In genomic region chr2:104043864-104044263, GRCh38 we compare ENCODE assay signal across 16 cellular contexts.
A peak's percentile ranks its signal among the peaks of the same experiment; 100 is the strongest.
DNase-seq lines count a peak whose midpoint lies in the region; ATAC-seq and TF ChIP-seq lines count a peak whose summit lies in the region.
"Had no signal": no experiment of that assay in that cellular context is flagged by ENCODE, and none has a peak within 500 bp of the region (broad histone marks: within the 10 kb centered on the region; RNA-seq: fewer than 3 reads in every experiment).

No MANE protein-coding gene starts in this region.

- H3K9ac ChIP-seq in MM.1S (ENCODE audit: low read length) (peak overlapping the region; percentile 50; the same call in 1 of the 2 replicates), colonic mucosa (ENCODE audit: low read depth in 2 of 2, low read length in 2 of 2) (no peak overlapping the region), Karpas-422 (ENCODE audit: low read length) (no peak overlapping the region)

- H3K4me1 Mint-ChIP-seq in Caco-2 (ENCODE audit: low read depth, unreplicated experiment): no peaks in the 10 kb centered on the region
- H3K4me1 Mint-ChIP-seq in glutamatergic neuron (ENCODE audit: low read depth, unreplicated experiment): peaks cover 5% of the 10 kb centered on the region
- H3K4me1 Mint-ChIP-seq: activated CD4-positive, alpha-beta T cell treated with anti-CD3 and anti-CD28 coated beads, Interleukin-2, amount 10 ng/mL, durations not matched to agents 24 days and 14 days; central memory CD8-positive, alpha-beta T cell had no signal

- BruUV-seq in Caco-2 (replicated peaks; lab: Mats Ljungman, UMichigan) (no TSS peak), OCI-LY7 (replicated peaks; lab: Mats Ljungman, UMichigan) (no TSS peak)

- H3K4me1 ChIP-seq in Caco-2 (no peaks in the 10 kb centered on the region), MM.1S (ENCODE audit: low read length) (peaks cover 23% of the 10 kb centered on the region), OCI-LY7 (ENCODE audit: insufficient read depth, low read length, poor library complexity, severe bottlenecking) (no peaks in the 10 kb centered on the region), left lung (no peaks in the 10 kb centered on the region), colonic mucosa (no peaks in the 10 kb centered on the region), Karpas-422 (ENCODE audit: low read length) (no peaks in the 10 kb centered on the region)

- H3K27ac ChIP-seq in MM.1S (ENCODE audit: low read length): peak overlapping the region; percentile 51; the same call in 1 of the 2 replicates
- H3K27ac ChIP-seq in OCI-LY7 (ENCODE audit: low read depth, low read length, poor library complexity, severe bottlenecking): no peak overlapping the region
- H3K27ac ChIP-seq in left lung: no peak overlapping the region
- H3K27ac ChIP-seq in colonic mucosa: no peak overlapping the region
- no peak overlapping the region for H3K27ac ChIP-seq in Karpas-422 (ENCODE audit: low read length)

- H3K36me3 ChIP-seq in Caco-2 (ENCODE audit: control insufficient read depth, insufficient read depth, low read length): no peaks in the 10 kb centered on the region
- no peaks in the 10 kb centered on the region for H3K36me3 ChIP-seq in MM.1S (replicated peaks; ENCODE audit: insufficient read depth, low read length)
- H3K36me3 ChIP-seq in OCI-LY7 (ENCODE audit: insufficient read depth, low read length): no peaks in the 10 kb centered on the region
- H3K36me3 ChIP-seq in left lung: no peaks in the 10 kb centered on the region
- no peaks in the 10 kb centered on the region for H3K36me3 ChIP-seq in colonic mucosa
- H3K36me3 ChIP-seq in Karpas-422 (ENCODE audit: insufficient read depth, low read length): no peaks in the 10 kb centered on the region

- no peaks in the 10 kb centered on the region for H3K79me2 ChIP-seq in MM.1S (ENCODE audit: low read length)
- H3K79me2 ChIP-seq in OCI-LY7 (ENCODE audit: insufficient read depth, low read depth, low read length): no peaks in the 10 kb centered on the region
- no peaks in the 10 kb centered on the region for H3K79me2 ChIP-seq in Karpas-422 (ENCODE audit: low read length)

- H3K4me3 Mint-ChIP-seq in Caco-2 (ENCODE audit: unreplicated experiment): peak overlapping the region; percentile 16
- H3K4me3 Mint-ChIP-seq in glutamatergic neuron (ENCODE audit: unreplicated experiment): no peak overlapping the region
- H3K4me3 Mint-ChIP-seq: activated CD4-positive, alpha-beta T cell treated with anti-CD3 and anti-CD28 coated beads, Interleukin-2, amount 10 ng/mL, durations not matched to agents 24 days and 14 days; activated T-cell treated with anti-CD3 and anti-CD28 coated beads, Interleukin-2, amount 50 U/mL, for 72 hours; central memory CD8-positive, alpha-beta T cell had no signal

- no peaks in the 10 kb centered on the region for H3K9me3 ChIP-seq in Caco-2
- H3K9me3 ChIP-seq in MM.1S (replicated peaks; ENCODE audit: insufficient read depth, low read length): no peaks in the 10 kb centered on the region
- H3K9me3 ChIP-seq in OCI-LY7 (ENCODE audit: low read length): no peaks in the 10 kb centered on the region
- no peaks in the 10 kb centered on the region for H3K9me3 ChIP-seq in left lung
- H3K9me3 ChIP-seq in colonic mucosa: no peaks in the 10 kb centered on the region
- H3K9me3 ChIP-seq in Karpas-422 (ENCODE audit: low read length): 0 out of 2 replicates have a peak, but pooled peaks cover 3% of the 10 kb centered on the region

- no peaks in the 10 kb centered on the region for H3K9me2 ChIP-seq in MM.1S (replicated peaks; ENCODE audit: insufficient read depth, low read length)
- no peaks in the 10 kb centered on the region for H3K9me2 ChIP-seq in OCI-LY7 (ENCODE audit: insufficient read depth, low read length)
- no peaks in the 10 kb centered on the region for H3K9me2 ChIP-seq in Karpas-422 (replicated peaks; ENCODE audit: insufficient read depth, low read length)

- H4K20me1 ChIP-seq in MM.1S (ENCODE audit: insufficient read depth, low read length): no peaks in the 10 kb centered on the region
- no peaks in the 10 kb centered on the region for H4K20me1 ChIP-seq in OCI-LY7 (ENCODE audit: insufficient read depth, low read length)
- H4K20me1 ChIP-seq in Karpas-422 (ENCODE audit: insufficient read depth, low read depth, low read length): no peaks in the 10 kb centered on the region

- H3K4me2 ChIP-seq in MM.1S (ENCODE audit: low read depth, low read length): peak overlapping the region; percentile 61
- peak overlapping the region; percentile 46; the same call in 1 of the 2 replicates for H3K4me2 ChIP-seq in OCI-LY7 (ENCODE audit: low read length)
- H3K4me2 ChIP-seq in Karpas-422 (ENCODE audit: low read depth, low read length, poor library complexity, severe bottlenecking): no peak overlapping the region

- H3F3A ChIP-seq in MM.1S (ENCODE audit: insufficient read depth, low read length): peaks cover 23% of the 10 kb centered on the region

- peak in 1 of 2 experiments; percentile 16 for DNase-seq in Caco-2
- peak; percentile 87 for DNase-seq in MM.1S
- peak; percentile 21 for DNase-seq in OCI-LY7 (ENCODE audit: low spot score)
- peak in 1 of 2 donors; percentile 34 for DNase-seq in left lung
- no peak for DNase-seq in colonic mucosa
- no peak for DNase-seq in glutamatergic neuron
- DNase-seq in Karpas-422: no peak
- DNase-seq: activated CD4-positive, alpha-beta T cell treated with anti-CD3 and anti-CD28 coated beads, Interleukin-2, amount 10 ng/mL, durations not matched to agents 24 days and 14 days; activated T-cell treated with anti-CD3 and anti-CD28 coated beads, Interleukin-2, amount 50 U/mL, for 72 hours; Calu3; Kasumi-1; NCI-H2029 had no signal

- peaks cover 3% of the 10 kb centered on the region for H3K27me3 Mint-ChIP-seq in Caco-2 (ENCODE audit: insufficient read depth, unreplicated experiment)
- H3K27me3 Mint-ChIP-seq in glutamatergic neuron (ENCODE audit: unreplicated experiment): no peaks in the 10 kb centered on the region
- H3K27me3 Mint-ChIP-seq: activated CD4-positive, alpha-beta T cell treated with anti-CD3 and anti-CD28 coated beads, Interleukin-2, amount 10 ng/mL, durations not matched to agents 24 days and 14 days; central memory CD8-positive, alpha-beta T cell had no signal

- H3K27ac Mint-ChIP-seq in Caco-2 (ENCODE audit: unreplicated experiment) (no peak overlapping the region), glutamatergic neuron (ENCODE audit: unreplicated experiment) (no peak overlapping the region)
- H3K27ac Mint-ChIP-seq: activated CD4-positive, alpha-beta T cell treated with anti-CD3 and anti-CD28 coated beads, Interleukin-2, amount 10 ng/mL, durations not matched to agents 24 days and 14 days; activated T-cell treated with anti-CD3 and anti-CD28 coated beads, Interleukin-2, amount 50 U/mL, for 72 hours; nephron had no signal

- ATAC-seq in left lung (peak; percentile 96), GM18511 (IDR thresholded peaks at IDR 0.05; ENCODE audit: unreplicated experiment) (no peak)
- ATAC-seq: activated T-cell treated with anti-CD3 and anti-CD28 coated beads, Interleukin-2, amount 50 U/mL, for 72 hours had no signal

- CTCF ChIA-PET in Caco-2 (lab: Charles Lee): no interaction called here
- CTCF ChIA-PET in OCI-LY7 (lab: Charles Lee; ENCODE audit: unreplicated experiment): no interaction called here

- intact Hi-C loops in Caco-2 (cut with micrococcal nuclease; ENCODE audit: unreplicated experiment) (no loop called here), OCI-LY7 (cut with micrococcal nuclease; ENCODE audit: unreplicated experiment) (no loop called here), left lung (cut with DNase I) (no loop called here), colonic mucosa (cut with DNase I) (no loop called here)

- no peak overlapping the region for H3K4me3 ChIP-seq in Caco-2 (ENCODE audit: low read depth, low read length)
- peak overlapping the region; percentile 47 for H3K4me3 ChIP-seq in MM.1S (ENCODE audit: low read length)
- H3K4me3 ChIP-seq in OCI-LY7 (ENCODE audit: low read depth, low read length, poor library complexity, severe bottlenecking): no peak overlapping the region
- no peak overlapping the region for H3K4me3 ChIP-seq in left lung
- H3K4me3 ChIP-seq in colonic mucosa: no peak overlapping the region
- no peak overlapping the region for H3K4me3 ChIP-seq in Karpas-422 (ENCODE audit: low read length)
- H3K4me3 ChIP-seq: lung had no signal

- H3K27me3 ChIP-seq in Caco-2 (replicated peaks; ENCODE audit: control insufficient read depth, insufficient read depth, low read length) (no peaks in the 10 kb centered on the region), MM.1S (replicated peaks; ENCODE audit: insufficient read depth, low read length) (no peaks in the 10 kb centered on the region), left lung (no peaks in the 10 kb centered on the region), colonic mucosa (no peaks in the 10 kb centered on the region), Karpas-422 (ENCODE audit: low read length) (no peaks in the 10 kb centered on the region)

- peak in 1 of 2 experiments; percentile 0 for TF ChIP-seq CTCF in Caco-2 (IDR thresholded peaks at IDR 0.05; ENCODE audit: insufficient read depth in 1 of 2, low read depth in 1 of 2, low read length in 1 of 2, severe bottlenecking in 1 of 2, unreplicated experiment in 1 of 2)
- TF ChIP-seq CTCF in MM.1S (IDR thresholded peaks at IDR 0.05; ENCODE audit: low read length): peak; percentile 29; the same call in 1 of the 2 replicates
- no peak for TF ChIP-seq CTCF in OCI-LY7 (conservative IDR thresholded peaks at IDR 0.05; ENCODE audit: low read length)
- no peak for TF ChIP-seq CTCF in left lung (IDR thresholded peaks at IDR 0.05)
- TF ChIP-seq CTCF in colonic mucosa (IDR thresholded peaks at IDR 0.05): no peak
- TF ChIP-seq CTCF in glutamatergic neuron (IDR thresholded peaks at IDR 0.05; ENCODE audit: partially characterized antibody, unreplicated experiment): no peak

- H2AFZ ChIP-seq in MM.1S (ENCODE audit: low read length) (peak overlapping the region; percentile 65), OCI-LY7 (ENCODE audit: low read length) (peak overlapping the region; percentile 49; the same call in 1 of the 2 replicates), Karpas-422 (ENCODE audit: low read length) (no peak overlapping the region)

- H3K9me3 Mint-ChIP-seq in Caco-2 (ENCODE audit: unreplicated experiment) (no peaks in the 10 kb centered on the region), glutamatergic neuron (ENCODE audit: unreplicated experiment) (no peaks in the 10 kb centered on the region)
- H3K9me3 Mint-ChIP-seq: activated CD4-positive, alpha-beta T cell treated with anti-CD3 and anti-CD28 coated beads, Interleukin-2, amount 10 ng/mL, durations not matched to agents 24 days and 14 days; nephron had no signal

- no peaks in the 10 kb centered on the region for H3K36me3 Mint-ChIP-seq in Caco-2 (ENCODE audit: insufficient read depth, unreplicated experiment)
- no peaks in the 10 kb centered on the region for H3K36me3 Mint-ChIP-seq in glutamatergic neuron (ENCODE audit: unreplicated experiment)

- POLR2A ChIA-PET in Caco-2 (lab: Charles Lee): no interaction called here
- POLR2A ChIA-PET in OCI-LY7 (lab: Charles Lee): interaction anchor here (0.8 kb wide), 1 partner anchor 10 kb away, joined by 3 read pairs; no protein-coding TSS in a partner anchor

Comparison
In these comparisons a context has a peak if more than half of its experiments do, and no peak if none do; other contexts are left out.
1. DNase-seq: peak in MM.1S (single experiment) and OCI-LY7 (single experiment); none in colonic mucosa (single experiment), glutamatergic neuron (single experiment) and Karpas-422 (single experiment).